Comparison of ENCODE assay signal across 1 cellular context in genomic region chr20:50029697-50030428, GRCh38.
A peak's percentile ranks its signal among the peaks of the same experiment; 100 is the strongest.
TF ChIP-seq lines count a peak whose summit lies in the region.

No MANE protein-coding gene starts in this region.

TF ChIP-seq in K562, 482 proteins besides CTCF, POLR2A, EP300 and RAD21 (continued from another document and continues in another):
- TF ChIP-seq ZNF592 (IDR thresholded peaks at IDR 0.05), result peak; percentile 72; the same call in 1 of the 2 replicates
- peak in 1 of 2 experiments; percentile 77; a peak in 2 of 4 replicates for TF ChIP-seq RCOR1 (IDR thresholded peaks at IDR 0.05; ENCODE audit: borderline replicate concordance in 1 of 2, low read depth in 2 of 2, low read length in 2 of 2)
- no peak for TF ChIP-seq XRCC3 (IDR thresholded peaks at IDR 0.05)
- no peak for TF ChIP-seq MITF (IDR thresholded peaks at IDR 0.05)
- no peak for TF ChIP-seq ATF6 (CRISPR knock-in tag; IDR thresholded peaks at IDR 0.05)
- TF ChIP-seq U2AF2 (optimal IDR thresholded peaks at IDR 0.05; ENCODE audit: low read depth, low read length), result no peak
- no peak for TF ChIP-seq SAP30 (IDR thresholded peaks at IDR 0.05; ENCODE audit: borderline replicate concordance, insufficient read depth, low read depth, low read length, poor library complexity, severe bottlenecking)
- no peak for TF ChIP-seq ZNF644 (tag; IDR thresholded peaks at IDR 0.05; ENCODE audit: low read depth)
- no peak for TF ChIP-seq CTCFL (IDR thresholded peaks at IDR 0.05; ENCODE audit: borderline replicate concordance, insufficient read depth, low read depth, low read length, poor library complexity, severe bottlenecking)
- no peak for TF ChIP-seq MLX (CRISPR knock-in tag; conservative IDR thresholded peaks at IDR 0.05)
- no peak for TF ChIP-seq HMBOX1 (IDR thresholded peaks at IDR 0.05)
- no peak for TF ChIP-seq TSC22D4 (tag; IDR thresholded peaks at IDR 0.05)
- no peak for TF ChIP-seq ZNF584 (CRISPR knock-in tag; IDR thresholded peaks at IDR 0.05; ENCODE audit: low read depth)
- TF ChIP-seq ZFPM2 (CRISPR knock-in tag; IDR thresholded peaks at IDR 0.05), result no peak
- no peak for TF ChIP-seq ZNF436 (CRISPR knock-in tag; IDR thresholded peaks at IDR 0.05)
- TF ChIP-seq RREB1 (CRISPR knock-in tag; IDR thresholded peaks at IDR 0.05), result no peak
- no peak for TF ChIP-seq LCOR (CRISPR knock-in tag; IDR thresholded peaks at IDR 0.05)
- no peak for TF ChIP-seq PATZ1 (CRISPR knock-in tag; IDR thresholded peaks at IDR 0.05; ENCODE audit: borderline replicate concordance)
- no peak for TF ChIP-seq MBD1 (CRISPR knock-in tag; IDR thresholded peaks at IDR 0.05)
- no peak for TF ChIP-seq NR3C1 (CRISPR knock-in tag; IDR thresholded peaks at IDR 0.05)
- peak; percentile 98 for TF ChIP-seq NFE2 (IDR thresholded peaks at IDR 0.05; ENCODE audit: low read depth)
- TF ChIP-seq AFF4 (CRISPR knock-in tag; IDR thresholded peaks at IDR 0.05), result no peak
- no peak for TF ChIP-seq ZC3H11A (IDR thresholded peaks at IDR 0.05; ENCODE audit: low read depth, low read length)
